ENCODE assay signal across 8 cellular contexts in genomic region chr22:42074153-42074750, GRCh38. TPM values are rescaled to one million over a fixed set of nuclear protein-coding genes. Genes with fewer than 3 reads are reported as not detected.
DNase-seq lines count a peak whose midpoint lies in the region; ATAC-seq and TF ChIP-seq lines count a peak whose summit lies in the region.

A gene with protein sequence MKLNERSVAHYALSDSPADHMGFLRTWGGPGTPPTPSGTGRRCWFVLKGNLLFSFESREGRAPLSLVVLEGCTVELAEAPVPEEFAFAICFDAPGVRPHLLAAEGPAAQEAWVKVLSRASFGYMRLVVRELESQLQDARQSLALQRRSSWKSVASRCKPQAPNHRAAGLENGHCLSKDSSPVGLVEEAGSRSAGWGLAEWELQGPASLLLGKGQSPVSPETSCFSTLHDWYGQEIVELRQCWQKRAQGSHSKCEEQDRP (plus strand): TSS chr22:42074248. CDS start chr22:42077294, 3,046 bp downstream.

- peak in 1 of 2 donors; percentile 32 for TF ChIP-seq POLR2A in heart left ventricle (IDR thresholded peaks at IDR 0.05)

- ATAC-seq in heart left ventricle (peak in 1 of 4 donors; percentile 2), HG03280 (IDR thresholded peaks at IDR 0.05; ENCODE audit: unreplicated experiment) (no peak), GM21423 (IDR thresholded peaks at IDR 0.05; ENCODE audit: unreplicated experiment) (no peak)

- H3K9me3 ChIP-seq in HUES6 (ENCODE audit: control insufficient read depth, insufficient read depth, low read depth, low read length) (no peaks in the 10 kb centered on the region), heart left ventricle (no peaks in the 10 kb centered on the region)

- H3K4me3 ChIP-seq in HUES6 (ENCODE audit: low read depth, low read length) (peak within 1 kb of the TSS; percentile 53), heart left ventricle (peak within 1 kb of the TSS; percentile 56 to 84 (median 78)), retinal pigment epithelial cell (ENCODE audit: low read length) (peak within 1 kb of the TSS; percentile 61)

- WGBS in heart left ventricle, 4 donors = 1 to 5% (median 3%) methylated on average over 24 to 53 of the region's 53 CpGs

- H3K27me3 ChIP-seq in HUES6 (ENCODE audit: control insufficient read depth, insufficient read depth, low read length) (no peaks in the 10 kb centered on the region; the same call in 1 of the 2 replicates), heart left ventricle (no peaks in the 10 kb centered on the region)

- H3K27me3 Mint-ChIP-seq in activated naive CD4-positive, alpha-beta T cell treated with anti-CD3 and anti-CD28 coated beads for 36 hours (ENCODE audit: low read depth) = no peaks in the 10 kb centered on the region

- peak within 1 kb of the TSS; percentile 60 for H3K4me3 Mint-ChIP-seq in activated naive CD4-positive, alpha-beta T cell treated with anti-CD3 and anti-CD28 coated beads for 36 hours

- H3K27ac ChIP-seq in 22Rv1 (peak within 1 kb of the TSS; percentile 62), HUES6 (ENCODE audit: low read depth, low read length) (no peak within 1 kb of the TSS), heart left ventricle (peak within 1 kb of the TSS; percentile 80 to 95 (median 89))

- peaks cover 34% of the 10 kb centered on the region for H3K4me1 Mint-ChIP-seq in activated naive CD4-positive, alpha-beta T cell treated with anti-CD3 and anti-CD28 coated beads for 36 hours (ENCODE audit: low read depth)

- H3K9ac ChIP-seq in HUES6 (ENCODE audit: low read length) = peak within 1 kb of the TSS; percentile 56

- H3K27ac Mint-ChIP-seq in activated naive CD4-positive, alpha-beta T cell treated with anti-CD3 and anti-CD28 coated beads for 36 hours = no peak within 1 kb of the TSS

- H3K36me3 ChIP-seq in HUES6 (ENCODE audit: control insufficient read depth, insufficient read depth, low read length) (no peaks in the 10 kb centered on the region), heart left ventricle (peaks cover 0 to 25% (median 8%) of the 10 kb centered on the region in 9 donors)

- peaks cover 43% of the 10 kb centered on the region for H3K4me1 ChIP-seq in HUES6 (ENCODE audit: control insufficient read depth, insufficient read depth, low read length)
- peaks cover 5 to 68% (median 46%) of the 10 kb centered on the region in 12 donors for H3K4me1 ChIP-seq in heart left ventricle

- peak; percentile 45 for TF ChIP-seq CTCF in 22Rv1 (IDR thresholded peaks at IDR 0.05)
- TF ChIP-seq CTCF in heart left ventricle (IDR thresholded peaks at IDR 0.05) = peak in 10 of 12 donors; percentile 24 to 50 (median 36)
- TF ChIP-seq CTCF in retinal pigment epithelial cell (conservative IDR thresholded peaks at IDR 0.05; ENCODE audit: low read depth, low read length) = peak; percentile 39

- intact Hi-C loops in activated naive CD4-positive, alpha-beta T cell treated with anti-CD3 and anti-CD28 coated beads for 36 hours (cut with micrococcal nuclease) = loop anchor here (1.0 to 5.0 kb wide), 5 partner anchors 108 to 387 kb away; partner anchors contain the start of gene SNU13
- intact Hi-C loops in heart left ventricle (cut with DNase I) = loop anchor here in 2 of 10 donors (10.0 kb wide), 3 partner anchors 201 to 389 kb away; partner anchors contain the start of genes SNU13 (in 1 of the 2), SREBF2 (in 1 of the 2) and TCF20 (in 1 of the 2)

- no peaks in the 10 kb centered on the region for H3K9me3 Mint-ChIP-seq in activated naive CD4-positive, alpha-beta T cell treated with anti-CD3 and anti-CD28 coated beads for 36 hours

- DNase-seq in activated naive CD4-positive, alpha-beta T cell treated with anti-CD3 and anti-CD28 coated beads for 36 hours = peak; percentile 65
- peak; percentile 52 to 82 (median 64) for DNase-seq in heart left ventricle
- no peak for DNase-seq in retinal pigment epithelial cell (ENCODE audit: low read depth)
- DNase-seq in GM19238 (ENCODE audit: insufficient read length, low spot score) = no peak

- no peaks in the 10 kb centered on the region for H3K36me3 Mint-ChIP-seq in activated naive CD4-positive, alpha-beta T cell treated with anti-CD3 and anti-CD28 coated beads for 36 hours (ENCODE audit: low read depth)

- CTCF ChIA-PET in activated naive CD4-positive, alpha-beta T cell treated with anti-CD3 and anti-CD28 coated beads for 36 hours (lab: Charles Lee) = interaction anchor here (3.0 kb wide), 1 partner anchor 108 kb away, joined by 16 read pairs; no protein-coding TSS in a partner anchor

RNA-seq across cellular contexts. Expression of the gene that starts here (rescaled TPM):
- under 1 TPM; 0.74 to 0.86 TPM for total RNA-seq in activated naive CD4-positive, alpha-beta T cell treated with anti-CD3 and anti-CD28 coated beads for 36 hours
- total RNA-seq in heart left ventricle = 1 to 10 TPM; 1.8 to 6.9 (median 4.7) TPM
- 1 to 10 TPM; 2.6 to 6.3 TPM for polyA plus RNA-seq in heart left ventricle

Comparison
In these comparisons a context has a peak if more than half of its experiments do, and no peak if none do; other contexts are left out.
1. Peak in DNase-seq in activated naive CD4-positive, alpha-beta T cell treated with anti-CD3 and anti-CD28 coated beads for 36 hours; RNA of the gene not detected or under 1 TPM.
2. DNase-seq: peak in heart left ventricle (5 of 5); none in retinal pigment epithelial cell (single experiment) and GM19238 (single experiment).
3. Peak in every context shown above with its lines, with median percentiles within 50 percentile points of each other: CTCF ChIP-seq and H3K4me3 ChIP-seq.